In genomic region chr18:23498877-23499570, GRCh38 we compare ENCODE assay signal across 7 cellular contexts. TPM values are rescaled to one million over a fixed set of nuclear protein-coding genes. Genes with fewer than 3 reads are reported as not detected.
DNase-seq lines count a peak whose midpoint lies in the region; ATAC-seq and TF ChIP-seq lines count a peak whose summit lies in the region.

No MANE protein-coding gene starts in this region.

- H3K4me3 Mint-ChIP-seq in activated CD4-positive, alpha-beta T cell treated with anti-CD3 and anti-CD28 coated beads, Interleukin-2, amount 10 ng/mL, durations not matched to agents 7 days and 5 days, result no peak overlapping the region

- peaks cover 44% of the 10 kb centered on the region for H3K4me1 Mint-ChIP-seq in activated CD4-positive, alpha-beta T cell treated with anti-CD3 and anti-CD28 coated beads, Interleukin-2, amount 10 ng/mL, durations not matched to agents 7 days and 5 days

- CTCF ChIA-PET in activated CD4-positive, alpha-beta T cell treated with anti-CD3 and anti-CD28 coated beads, Interleukin-2, amount 10 ng/mL, durations not matched to agents 7 days and 5 days (lab: Charles Lee), result interaction anchor here (0.6 to 1.7 kb wide), 18 partner anchors 9 to 495 kb away, joined by 3 to 7 read pairs (median 4); no protein-coding TSS in a partner anchor

- TF ChIP-seq CTCF in GM12873 (IDR thresholded peaks at IDR 0.05; ENCODE audit: insufficient read depth, low read depth, low read length, missing control alignments), result peak; percentile 97

- H3K27ac Mint-ChIP-seq in activated CD4-positive, alpha-beta T cell treated with anti-CD3 and anti-CD28 coated beads, Interleukin-2, amount 10 ng/mL, durations not matched to agents 7 days and 5 days, result no peak overlapping the region

- peak; percentile 92 for DNase-seq in NCI-H69 (lab: John Stamatoyannopoulos, UW)
- peak; percentile 86 for DNase-seq in activated CD4-positive, alpha-beta T cell treated with anti-CD3 and anti-CD28 coated beads, Interleukin-2, amount 10 ng/mL, durations not matched to agents 7 days and 5 days
- peak; percentile 62 for DNase-seq in effector CD4-positive, alpha-beta T cell
- peak; percentile 79 for DNase-seq in midbrain (lab: John Stamatoyannopoulos, UW)
- peak; percentile 45 for DNase-seq in stimulated activated CD8-positive, alpha-beta memory T cell treated with anti-CD3 and anti-CD28 coated beads, Interleukin-4, amount 100 ng/mL, for 24 hours (ENCODE audit: low read depth)

- no peaks in the 10 kb centered on the region for H3K9me3 Mint-ChIP-seq in activated CD4-positive, alpha-beta T cell treated with anti-CD3 and anti-CD28 coated beads, Interleukin-2, amount 10 ng/mL, durations not matched to agents 7 days and 5 days

- H3K36me3 Mint-ChIP-seq in activated CD4-positive, alpha-beta T cell treated with anti-CD3 and anti-CD28 coated beads, Interleukin-2, amount 10 ng/mL, durations not matched to agents 7 days and 5 days (ENCODE audit: low read depth), result no peaks in the 10 kb centered on the region

- POLR2A ChIA-PET in activated CD4-positive, alpha-beta T cell treated with anti-CD3 and anti-CD28 coated beads, Interleukin-2, amount 10 ng/mL, durations not matched to agents 7 days and 5 days (lab: Charles Lee), result no interaction called here

- ATAC-seq in HG03139 (IDR thresholded peaks at IDR 0.05; ENCODE audit: unreplicated experiment), result peak; percentile 29

- no peaks in the 10 kb centered on the region for H3K27me3 Mint-ChIP-seq in activated CD4-positive, alpha-beta T cell treated with anti-CD3 and anti-CD28 coated beads, Interleukin-2, amount 10 ng/mL, durations not matched to agents 7 days and 5 days

RNA-seq across cellular contexts. Expression of gene RMC1, which starts 4.3 kb away (rescaled TPM):
- 10 to 100 TPM; 56.0 to 66.4 TPM for total RNA-seq in activated CD4-positive, alpha-beta T cell treated with anti-CD3 and anti-CD28 coated beads, Interleukin-2, amount 10 ng/mL, durations not matched to agents 7 days and 5 days

RNA-seq across cellular contexts. Expression of gene RIOK3, which starts 45.9 kb away (rescaled TPM):
- 10 to 100 TPM; 55.4 to 69.3 TPM for total RNA-seq in activated CD4-positive, alpha-beta T cell treated with anti-CD3 and anti-CD28 coated beads, Interleukin-2, amount 10 ng/mL, durations not matched to agents 7 days and 5 days

Comparison
In these comparisons a context has a peak if more than half of its experiments do, and no peak if none do; other contexts are left out.
1. Peak in every context shown above with its lines: DNase-seq and ATAC-seq.